23 cellular contexts compared by ENCODE assay signal in the genomic region with DNA sequence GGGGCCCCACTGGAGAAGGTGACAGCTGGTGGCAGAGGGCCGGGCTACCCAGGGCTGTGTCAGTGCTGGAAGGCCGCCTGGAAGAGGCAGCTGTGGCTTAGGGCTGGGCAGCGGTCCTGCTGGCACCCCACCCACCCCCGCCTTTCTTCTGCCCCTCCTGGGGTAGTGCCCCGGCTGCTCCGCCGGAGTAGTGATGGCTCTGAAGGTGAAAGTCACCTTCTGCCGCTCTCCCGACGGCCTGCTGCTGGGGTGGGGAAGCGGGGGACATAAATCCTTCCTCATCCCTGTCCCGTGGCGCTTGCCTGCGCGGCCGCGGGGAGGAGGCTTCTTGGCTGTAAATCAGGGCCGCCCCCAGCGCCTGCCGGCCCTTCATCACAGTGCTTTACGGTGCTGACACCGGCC.
DNase-seq lines count a peak whose midpoint lies in the region; ATAC-seq and TF ChIP-seq lines count a peak whose summit lies in the region.
"Had no signal": no experiment of that assay in that cellular context is flagged by ENCODE, and none has a peak within 500 bp of the region (broad histone marks: within the 10 kb centered on the region; RNA-seq: fewer than 3 reads in every experiment).

No MANE protein-coding gene starts in this region.

- no peak overlapping the region for H2AFZ ChIP-seq in osteoblast (ENCODE audit: low read length)

- 82 to 93% methylated on average over 17 to 22 of the region's 22 CpGs for WGBS in endodermal cell (ENCODE audit: insufficient coverage in 1 of 2, insufficient read length in 1 of 2), 2 experiments

- H3K27ac ChIP-seq in right atrium auricular region, result no peak overlapping the region
- no peak overlapping the region for H3K27ac ChIP-seq in endodermal cell (ENCODE audit: low read depth, low read length)
- H3K27ac ChIP-seq in osteoblast (ENCODE audit: low read depth, low read length), result no peak overlapping the region
- H3K27ac ChIP-seq: BLaER1 treated with 17β-estradiol and CSF1 and Interleukin-3, amounts not matched to agents 10 nM and 100 nM; HL-60 had no signal

- H3K4me2 ChIP-seq in osteoblast (ENCODE audit: insufficient read depth, low read length), result no peak overlapping the region
- H3K4me2 ChIP-seq: BLaER1 treated with 17β-estradiol and CSF1 and Interleukin-3, amounts not matched to agents 10 nM and 100 nM had no signal

- no peak for ATAC-seq in left ventricle myocardium superior
- ATAC-seq in stimulated activated naive CD8-positive, alpha-beta T cell treated with anti-CD3 and anti-CD28 coated beads, Interleukin-15, Interleukin-2, amounts not matched to agents 100 U/mL and 50 U/mL, for 24 hours, result no peak
- ATAC-seq: left lobe of liver had no signal

- H3K27me3 ChIP-seq in right atrium auricular region (no peaks in the 10 kb centered on the region), endodermal cell (ENCODE audit: control insufficient read depth, insufficient read depth, low read length, poor library complexity, severe bottlenecking) (no peaks in the 10 kb centered on the region), osteoblast (ENCODE audit: insufficient read depth, low read length) (peaks cover 18% of the 10 kb centered on the region)
- H3K27me3 ChIP-seq: BLaER1 treated with 17β-estradiol and CSF1 and Interleukin-3, amounts not matched to agents 10 nM and 100 nM had no signal

- TF ChIP-seq CTCF in right atrium auricular region (IDR thresholded peaks at IDR 0.05) (no peak), endodermal cell (conservative IDR thresholded peaks at IDR 0.05) (no peak), osteoblast (IDR thresholded peaks at IDR 0.05; ENCODE audit: extremely low read depth, low read depth, low read length) (no peak), chondrocyte (IDR thresholded peaks at IDR 0.05) (no peak)

- H3K36me3 ChIP-seq in right atrium auricular region, result no peaks in the 10 kb centered on the region
- no peaks in the 10 kb centered on the region for H3K36me3 ChIP-seq in endodermal cell (ENCODE audit: control insufficient read depth, insufficient read depth, low read length)
- no peaks in the 10 kb centered on the region for H3K36me3 ChIP-seq in osteoblast (ENCODE audit: insufficient read depth, low read length)
- H3K36me3 ChIP-seq: BLaER1 treated with 17β-estradiol and CSF1 and Interleukin-3, amounts not matched to agents 10 nM and 100 nM had no signal

- DNase-seq in right atrium auricular region (ENCODE audit: low spot score), result peak; percentile 56
- no peak for DNase-seq in left ventricle myocardium superior
- DNase-seq in endodermal cell, result peak; percentile 39
- peak; percentile 44 for DNase-seq in osteoblast (ENCODE audit: insufficient read length, low spot score, missing footprints)
- no peak for DNase-seq in amygdala (lab: John Stamatoyannopoulos, UW)
- DNase-seq in stimulated activated naive CD8-positive, alpha-beta T cell treated with anti-CD3 and anti-CD28 coated beads, Interleukin-15, Interleukin-2, amounts not matched to agents 100 U/mL and 50 U/mL, for 24 hours, result no peak
- no peak for DNase-seq in chondrocyte (ENCODE audit: low spot score)
- no peak for DNase-seq in NCI-H1105 treated with DMSO at 0.1 percent for 48 hours (lab: John Stamatoyannopoulos, UW)
- DNase-seq: activated CD4-positive, alpha-beta T cell treated with anti-CD3 and anti-CD28 coated beads, Interleukin-2, amount 50 U/mL, for 1 hour; activated naive CD8-positive, alpha-beta T cell treated with anti-CD3 and anti-CD28 coated beads for 36 hours; foreskin melanocyte; NCI-H1092 treated with DMSO at 0.1 percent for 48 hours; NCI-H1930; NCI-H2227 treated with DMSO at 0.1 percent for 48 hours; NCI-H748 treated with DMSO at 0.1 percent for 48 hours; stimulated activated CD4-positive, alpha-beta T cell treated with anti-CD3 and anti-CD28 coated beads, Interleukin-2, amount 100 ng/mL, for 24 hours had no signal

- H4K20me1 ChIP-seq in osteoblast (ENCODE audit: insufficient read depth, low read length), result no peaks in the 10 kb centered on the region
- H4K20me1 ChIP-seq: BLaER1 treated with 17β-estradiol and CSF1 and Interleukin-3, amounts not matched to agents 10 nM and 100 nM had no signal

- H3K9me3 ChIP-seq in right atrium auricular region (no peaks in the 10 kb centered on the region), endodermal cell (ENCODE audit: control insufficient read depth, low read length) (no peaks in the 10 kb centered on the region), osteoblast (ENCODE audit: low read depth, low read length) (no peaks in the 10 kb centered on the region)
- H3K9me3 ChIP-seq: BLaER1 treated with 17β-estradiol and CSF1 and Interleukin-3, amounts not matched to agents 10 nM and 100 nM had no signal

- no peak overlapping the region for H3K4me3 Mint-ChIP-seq in endodermal cell
- no peak overlapping the region for H3K4me3 Mint-ChIP-seq in chondrocyte (ENCODE audit: unreplicated experiment)
- H3K4me3 Mint-ChIP-seq: activated naive CD8-positive, alpha-beta T cell treated with anti-CD3 and anti-CD28 coated beads for 36 hours; central memory CD8-positive, alpha-beta T cell; nephron; T-helper 2 cell treated with Interferon-gamma antibody and Interleukin-4, amounts not matched to agents 5 μg/mL and 100 μg/mL, for 36 hours had no signal

- intact Hi-C loops in left ventricle myocardium superior (cut with micrococcal nuclease), result no loop called here

- H3K4me1 ChIP-seq in right atrium auricular region, result no peaks in the 10 kb centered on the region
- no peaks in the 10 kb centered on the region for H3K4me1 ChIP-seq in endodermal cell (ENCODE audit: control insufficient read depth, insufficient read depth, low read length)
- H3K4me1 ChIP-seq in osteoblast (ENCODE audit: insufficient read depth, low read length), result peaks cover 5% of the 10 kb centered on the region

- H3K27ac Mint-ChIP-seq in endodermal cell, result no peak overlapping the region
- H3K27ac Mint-ChIP-seq in chondrocyte (ENCODE audit: unreplicated experiment), result no peak overlapping the region
- H3K27ac Mint-ChIP-seq: activated naive CD8-positive, alpha-beta T cell treated with anti-CD3 and anti-CD28 coated beads for 36 hours; activated T-helper 2 cell treated with anti-CD3 and anti-CD28 coated beads, Interferon-gamma antibody, Interleukin-2, Interleukin-4, amounts not matched to agents 10 μg/mL and 5 μg/mL and 100 μg/mL, durations not matched to agents 14 hours and 24 hours and 36 hours; T-helper 2 cell treated with Interferon-gamma antibody and Interleukin-4, amounts not matched to agents 5 μg/mL and 100 μg/mL, for 36 hours had no signal

- H3K9ac ChIP-seq in endodermal cell (ENCODE audit: extremely low read depth, low read length, poor library complexity, severe bottlenecking), result no peak overlapping the region
- H3K9ac ChIP-seq: BLaER1 treated with 17β-estradiol and CSF1 and Interleukin-3, amounts not matched to agents 10 nM and 100 nM had no signal

- no peaks in the 10 kb centered on the region for H3K9me3 Mint-ChIP-seq in endodermal cell
- no peaks in the 10 kb centered on the region for H3K9me3 Mint-ChIP-seq in chondrocyte (ENCODE audit: low read depth)
- H3K9me3 Mint-ChIP-seq: activated naive CD8-positive, alpha-beta T cell treated with anti-CD3 and anti-CD28 coated beads for 36 hours; activated T-helper 2 cell treated with anti-CD3 and anti-CD28 coated beads, Interferon-gamma antibody, Interleukin-2, Interleukin-4, amounts not matched to agents 10 μg/mL and 5 μg/mL and 100 μg/mL, durations not matched to agents 14 hours and 24 hours and 36 hours; central memory CD8-positive, alpha-beta T cell; nephron; T-helper 2 cell treated with Interferon-gamma antibody and Interleukin-4, amounts not matched to agents 5 μg/mL and 100 μg/mL, for 36 hours had no signal

- H3K4me3 ChIP-seq in right atrium auricular region (no peak overlapping the region), endodermal cell (ENCODE audit: low read length) (no peak overlapping the region), osteoblast (ENCODE audit: insufficient read depth, low read length) (no peak overlapping the region)
- H3K4me3 ChIP-seq: BLaER1 treated with 17β-estradiol and CSF1 and Interleukin-3, amounts not matched to agents 10 nM and 100 nM had no signal

- H3K79me2 ChIP-seq in osteoblast (ENCODE audit: insufficient read depth, low read length), result no peaks in the 10 kb centered on the region

- H3K27me3 Mint-ChIP-seq in endodermal cell (ENCODE audit: insufficient read depth), result no peaks in the 10 kb centered on the region
- peaks cover 5% of the 10 kb centered on the region for H3K27me3 Mint-ChIP-seq in chondrocyte (ENCODE audit: low read depth)

- no peaks in the 10 kb centered on the region for H3K36me3 Mint-ChIP-seq in endodermal cell (ENCODE audit: low read depth)
- no peaks in the 10 kb centered on the region for H3K36me3 Mint-ChIP-seq in chondrocyte (ENCODE audit: low read depth)
- H3K36me3 Mint-ChIP-seq: activated naive CD8-positive, alpha-beta T cell treated with anti-CD3 and anti-CD28 coated beads for 36 hours had no signal

- H3K4me1 Mint-ChIP-seq in endodermal cell (no peaks in the 10 kb centered on the region), chondrocyte (ENCODE audit: low read depth) (peaks cover 40% of the 10 kb centered on the region)
- H3K4me1 Mint-ChIP-seq: activated naive CD8-positive, alpha-beta T cell treated with anti-CD3 and anti-CD28 coated beads for 36 hours; central memory CD8-positive, alpha-beta T cell had no signal

Comparison
In these comparisons a context has a peak if more than half of its experiments do, and no peak if none do; other contexts are left out.
1. DNase-seq: peak in right atrium auricular region (single experiment), endodermal cell (single experiment) and osteoblast (single experiment); none in left ventricle myocardium superior (single experiment), amygdala (0 of 56), stimulated activated naive CD8-positive, alpha-beta T cell treated with anti-CD3 and anti-CD28 coated beads, Interleukin-15, Interleukin-2, amounts not matched to agents 100 U/mL and 50 U/mL, for 24 hours (single experiment), chondrocyte (single experiment) and NCI-H1105 treated with DMSO at 0.1 percent for 48 hours (single experiment).